Comparison of ENCODE assay signal across 13 cellular contexts in the genomic region with DNA sequence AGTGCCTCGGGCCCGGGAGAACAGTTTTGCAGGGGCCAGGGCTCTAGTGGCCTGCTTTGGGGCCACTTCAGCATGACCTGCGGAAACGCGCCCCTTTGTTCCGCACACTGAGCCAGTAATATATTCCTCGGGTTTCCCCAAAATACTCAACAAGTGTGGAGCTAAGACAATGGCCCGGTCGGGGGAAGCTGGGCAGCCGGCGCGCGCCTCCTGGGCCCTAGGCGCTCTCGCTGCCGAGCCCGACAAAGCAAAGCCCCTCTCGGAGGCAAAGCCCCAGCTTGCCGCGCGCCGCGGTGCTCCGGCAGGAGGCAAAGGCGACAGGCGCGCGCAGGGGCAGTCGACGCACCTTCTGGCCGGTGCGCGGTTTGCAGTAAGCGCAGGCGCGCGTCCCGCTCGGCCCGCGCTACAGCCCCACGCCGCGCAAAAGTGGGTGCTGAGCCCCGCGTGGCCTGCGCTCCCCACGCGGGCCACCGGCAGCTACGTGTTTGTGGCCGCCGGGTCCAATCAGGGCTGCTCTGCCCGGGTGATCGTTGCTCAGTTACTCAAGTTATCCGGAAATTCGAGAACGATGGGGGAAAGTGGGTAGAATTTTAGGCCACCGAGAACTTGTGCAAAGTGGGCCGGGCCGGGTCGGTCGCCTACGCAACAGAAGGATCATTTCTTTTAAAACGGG. TPM values are rescaled to one million over a fixed set of nuclear protein-coding genes. Genes with fewer than 3 reads are reported as not detected.
A peak's percentile ranks its signal among the peaks of the same experiment; 100 is the strongest.
DNase-seq lines count a peak whose midpoint lies in the region; ATAC-seq and TF ChIP-seq lines count a peak whose summit lies in the region.
"Had no signal": no experiment of that assay in that cellular context is flagged by ENCODE, and none has a peak within 500 bp of the region (broad histone marks: within the 10 kb centered on the region; RNA-seq: fewer than 3 reads in every experiment).

No MANE protein-coding gene starts in this region.

- CTCF ChIA-PET in HEK293 (lab: Yijun Ruan, JAX), result no interaction called here

- H3K4me3 ChIP-seq in HEK293 (ENCODE audit: low read depth, low read length) (no peak overlapping the region), dorsolateral prefrontal cortex (peak overlapping the region in 57 of 59 donors; percentile 1 to 74 (median 52)), mucosa of descending colon (no peak overlapping the region)

- H3K4me1 ChIP-seq in HEK293 (ENCODE audit: control insufficient read depth, insufficient read depth, low read length), result no peaks in the 10 kb centered on the region; the same call in 1 of the 2 replicates
- H3K4me1 ChIP-seq in mucosa of descending colon (ENCODE audit: low read depth), result peaks cover 17% of the 10 kb centered on the region

- peaks cover 52% of the 10 kb centered on the region for H3K4me1 Mint-ChIP-seq in osteocyte (ENCODE audit: unreplicated experiment)
- H3K4me1 Mint-ChIP-seq in immature natural killer cell, result peaks cover 4 to 6% of the 10 kb centered on the region in 2 donors

- POLR2A ChIA-PET in HEK293 (lab: Yijun Ruan, JAX), result no interaction called here

- no peaks in the 10 kb centered on the region for H3K9me3 Mint-ChIP-seq in osteocyte (ENCODE audit: unreplicated experiment)
- H3K9me3 Mint-ChIP-seq in immature natural killer cell, result peaks cover 0 to 2% (median 0%) of the 10 kb centered on the region in 6 donors
- H3K9me3 Mint-ChIP-seq: activated T-helper 2 cell treated with anti-CD3 and anti-CD28 coated beads, Interferon-gamma antibody, Interleukin-2, Interleukin-4, amounts not matched to agents 10 μg/mL and 5 μg/mL and 100 μg/mL, durations not matched to agents 14 hours and 24 hours and 36 hours; natural killer cell had no signal

- H3K9me3 ChIP-seq in HEK293 (ENCODE audit: control insufficient read depth, insufficient read depth, low read depth, low read length) (no peaks in the 10 kb centered on the region), mucosa of descending colon (no peaks in the 10 kb centered on the region)

- DNase-seq in NCI-H345 (lab: John Stamatoyannopoulos, UW) (peak; percentile 28), NCI-H345 treated with DMSO at 0.1 percent for 48 hours (lab: John Stamatoyannopoulos, UW; ENCODE audit: unreplicated experiment) (no peak), dorsolateral prefrontal cortex (no peak), osteocyte (ENCODE audit: extremely low spot score, unreplicated experiment) (no peak), islet precursor cell (no peak), mucosa of descending colon (no peak), immature natural killer cell (no peak)
- DNase-seq: natural killer cell; NK-92 treated with Interleukin-12 subunit alpha and Interleukin-12 subunit beta, amount 100 ng/mL, for 24 hours had no signal

- intact Hi-C loops in dorsolateral prefrontal cortex (cut with DNase I), result loop anchor here in 1 of 2 donors (10.0 kb wide), 1 partner anchor 129 kb away; no protein-coding TSS in a partner anchor
- intact Hi-C loops in mucosa of descending colon (cut with DNase I, micrococcal nuclease), result no loop called here

- no peak overlapping the region for H3K27ac ChIP-seq in HEK293 (ENCODE audit: extremely low read depth, low read depth, low read length)
- peak overlapping the region in 41 of 59 donors; percentile 1 to 84 (median 49) for H3K27ac ChIP-seq in dorsolateral prefrontal cortex

- H3K4me3 Mint-ChIP-seq in osteocyte (ENCODE audit: unreplicated experiment) (peak overlapping the region; percentile 58), immature natural killer cell (no peak overlapping the region)

- H3K27me3 ChIP-seq in dorsolateral prefrontal cortex, result peaks cover 0 to 100% (median 85%) of the 10 kb centered on the region in 45 donors

- no peaks in the 10 kb centered on the region for H3K36me3 Mint-ChIP-seq in osteocyte (ENCODE audit: unreplicated experiment)
- peaks cover 0 to 4% (median 0%) of the 10 kb centered on the region in 3 donors for H3K36me3 Mint-ChIP-seq in immature natural killer cell
- H3K36me3 Mint-ChIP-seq: natural killer cell had no signal

- H3K36me3 ChIP-seq in HEK293 (ENCODE audit: control insufficient read depth in 2 of 2, insufficient read depth in 1 of 2, low read length in 2 of 2) (no peaks in the 10 kb centered on the region), mucosa of descending colon (ENCODE audit: low read depth) (no peaks in the 10 kb centered on the region)

- H3K27me3 Mint-ChIP-seq in osteocyte (ENCODE audit: unreplicated experiment) (peaks cover 86% of the 10 kb centered on the region), immature natural killer cell (ENCODE audit: low read depth in 3 of 3) (peaks cover 18 to 30% (median 21%) of the 10 kb centered on the region in 3 donors)

- ATAC-seq in mucosa of descending colon, result no peak
- ATAC-seq: natural killer cell had no signal

- TF ChIP-seq CTCF in HEK293 (tag by site-specific recombination; IDR thresholded peaks at IDR 0.05) (no peak), dorsolateral prefrontal cortex (IDR thresholded peaks at IDR 0.05 in 54 of 56, conservative IDR thresholded peaks at IDR 0.05 in 2 of 56; ENCODE audit: low read depth in 1 of 56, partially characterized antibody in 56 of 56) (no peak), osteocyte (IDR thresholded peaks at IDR 0.05) (no peak), mucosa of descending colon (IDR thresholded peaks at IDR 0.05) (no peak)

- H3K27ac Mint-ChIP-seq in osteocyte (ENCODE audit: unreplicated experiment) (no peak overlapping the region), immature natural killer cell (no peak overlapping the region)
- H3K27ac Mint-ChIP-seq: activated T-helper 2 cell treated with anti-CD3 and anti-CD28 coated beads, Interferon-gamma antibody, Interleukin-2, Interleukin-4, amounts not matched to agents 10 μg/mL and 5 μg/mL and 100 μg/mL, durations not matched to agents 14 hours and 24 hours and 36 hours; natural killer cell had no signal

TF ChIP-seq in HEK293, 187 proteins besides CTCF, POLR2A, EP300 and RAD21:
- TF ChIP-seq, protein P1, sequence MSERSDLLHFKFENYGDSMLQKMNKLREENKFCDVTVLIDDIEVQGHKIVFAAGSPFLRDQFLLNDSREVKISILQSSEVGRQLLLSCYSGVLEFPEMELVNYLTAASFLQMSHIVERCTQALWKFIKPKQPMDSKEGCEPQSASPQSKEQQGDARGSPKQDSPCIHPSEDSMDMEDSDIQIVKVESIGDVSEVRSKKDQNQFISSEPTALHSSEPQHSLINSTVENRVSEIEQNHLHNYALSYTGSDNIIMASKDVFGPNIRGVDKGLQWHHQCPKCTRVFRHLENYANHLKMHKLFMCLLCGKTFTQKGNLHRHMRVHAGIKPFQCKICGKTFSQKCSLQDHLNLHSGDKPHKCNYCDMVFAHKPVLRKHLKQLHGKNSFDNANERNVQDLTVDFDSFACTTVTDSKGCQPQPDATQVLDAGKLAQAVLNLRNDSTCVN (tag by site-specific recombination; optimal IDR thresholded peaks at IDR 0.05), result peak; percentile 7
- peak; percentile 26; the same call in 1 of the 2 replicates for TF ChIP-seq SCRT2 (tag by site-specific recombination; IDR thresholded peaks at IDR 0.05)
- TF ChIP-seq BCL11B (tag by site-specific recombination; IDR thresholded peaks at IDR 0.05; ENCODE audit: low read depth), result no peak
- no peak for TF ChIP-seq ZNF202 (tag by site-specific recombination; IDR thresholded peaks at IDR 0.05; ENCODE audit: borderline replicate concordance)
- TF ChIP-seq, protein P2, sequence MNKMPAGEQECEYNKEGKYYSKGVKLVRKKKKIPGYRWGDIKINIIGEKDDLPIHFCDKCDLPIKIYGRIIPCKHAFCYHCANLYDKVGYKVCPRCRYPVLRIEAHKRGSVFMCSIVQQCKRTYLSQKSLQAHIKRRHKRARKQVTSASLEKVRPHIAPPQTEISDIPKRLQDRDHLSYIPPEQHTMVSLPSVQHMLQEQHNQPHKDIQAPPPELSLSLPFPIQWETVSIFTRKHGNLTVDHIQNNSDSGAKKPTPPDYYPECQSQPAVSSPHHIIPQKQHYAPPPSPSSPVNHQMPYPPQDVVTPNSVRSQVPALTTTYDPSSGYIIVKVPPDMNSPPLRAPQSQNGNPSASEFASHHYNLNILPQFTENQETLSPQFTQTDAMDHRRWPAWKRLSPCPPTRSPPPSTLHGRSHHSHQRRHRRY (tag by site-specific recombination; IDR thresholded peaks at IDR 0.05), result no peak

RNA-seq across cellular contexts. Expression of a gene that starts 3.2 kb away (rescaled TPM):
- total RNA-seq in dorsolateral prefrontal cortex, result 10 to 100 TPM; 13.6 to 85.8 (median 33.3) TPM
- total RNA-seq in osteocyte, result not detected in 2 replicates
- not detected for total RNA-seq in mucosa of descending colon
- polyA plus RNA-seq in immature natural killer cell, result not detected
- total RNA-seq: activated T-helper 2 cell treated with anti-CD3 and anti-CD28 coated beads, Interferon-gamma antibody, Interleukin-2, Interleukin-4, amounts not matched to agents 10 μg/mL and 5 μg/mL and 100 μg/mL, durations not matched to agents 14 hours and 24 hours and 36 hours; natural killer cell; T-helper 2 cell treated with Interferon-gamma antibody and Interleukin-4, amounts not matched to agents 100 ng/mL and 5 ng/mL, for 36 hours; ureter had no signal

Comparison
In these comparisons a context has a peak if more than half of its experiments do, and no peak if none do; other contexts are left out.
1. H3K4me3 ChIP-seq: peak in dorsolateral prefrontal cortex (57 of 59); none in HEK293 (single experiment) and mucosa of descending colon (single experiment).
2. RNA of a gene that starts 3.2 kb away (total RNA-seq): 13.6 to 85.8 TPM in dorsolateral prefrontal cortex; not detected in mucosa of descending colon and not detected in osteocyte; every median in the first group is over 10 times any median in the second.